In genomic region chr22:20998411-20999336, GRCh38 we compare ENCODE assay signal across 18 cellular contexts. TPM values are rescaled to one million over a fixed set of nuclear protein-coding genes. Genes with fewer than 3 reads are reported as not detected.
DNase-seq lines count a peak whose midpoint lies in the region; ATAC-seq and TF ChIP-seq lines count a peak whose summit lies in the region.
"Had no signal": no experiment of that assay in that cellular context is flagged by ENCODE, and none has a peak within 500 bp of the region (broad histone marks: within the 10 kb centered on the region; RNA-seq: fewer than 3 reads in every experiment).

No MANE protein-coding gene starts in this region.

- peaks cover 28% of the 10 kb centered on the region; the same call in 1 of the 2 replicates for H3K36me3 ChIP-seq in OCI-LY1 (ENCODE audit: insufficient read depth, low read length)

- H3K4me1 ChIP-seq in OCI-LY1 (ENCODE audit: insufficient read depth, low read length, severe bottlenecking) = peaks cover 34% of the 10 kb centered on the region

- H3K36me3 Mint-ChIP-seq in chondrocyte (ENCODE audit: low read depth) = peaks cover 3% of the 10 kb centered on the region

- H3K4me3 Mint-ChIP-seq in chondrocyte (ENCODE audit: unreplicated experiment) = no peak overlapping the region
- H3K4me3 Mint-ChIP-seq: activated CD4-positive, alpha-beta memory T cell treated with anti-CD3 and anti-CD28 coated beads for 36 hours had no signal

- H3K9me3 ChIP-seq in OCI-LY1 (ENCODE audit: low read length) = no peaks in the 10 kb centered on the region
- H3K9me3 ChIP-seq: heart right ventricle, prostate gland, stomach had no signal

- H3K27me3 ChIP-seq in OCI-LY1 (ENCODE audit: insufficient read depth, low read length) = no peaks in the 10 kb centered on the region
- H3K27me3 ChIP-seq: heart right ventricle, stomach had no signal

- no peak overlapping the region for H3K9ac ChIP-seq in OCI-LY1 (ENCODE audit: low read length)

- DNase-seq in stimulated activated CD4-positive, alpha-beta T cell treated with anti-CD3 and anti-CD28 coated beads, Interleukin-15, amount 100 ng/mL, for 24 hours = peak; percentile 23
- DNase-seq in stimulated activated CD4-positive, alpha-beta T cell treated with anti-CD3 and anti-CD28 coated beads, Interleukin-2, amount 100 ng/mL, for 48 hours = no peak
- DNase-seq in chondrocyte (ENCODE audit: low spot score) (no peak), NK-92 (lab: John Stamatoyannopoulos, UW; ENCODE audit: unreplicated experiment) (no peak), hepatic stellate cell (ENCODE audit: low spot score) (no peak)
- DNase-seq: activated CD4-positive, alpha-beta memory T cell treated with anti-CD3 and anti-CD28 coated beads for 36 hours; anterior cingulate cortex; effector CD8-positive, alpha-beta T cell; heart right ventricle; mammary epithelial cell; NCI-H1417 treated with DMSO at 0.1 percent for 48 hours; NCI-H526 treated with DMSO at 0.1 percent for 48 hours; stomach had no signal

- H3K27ac ChIP-seq in OCI-LY1 (ENCODE audit: low read depth, low read length, poor library complexity, severe bottlenecking) = peak overlapping the region; percentile 1
- H3K27ac ChIP-seq: heart right ventricle, prostate gland had no signal

- H3K4me2 ChIP-seq in OCI-LY1 (ENCODE audit: low read length) = no peak overlapping the region

- ATAC-seq in GM18873 (IDR thresholded peaks at IDR 0.05; ENCODE audit: low FRiP score, unreplicated experiment) (no peak), HG03135 (IDR thresholded peaks at IDR 0.05; ENCODE audit: unreplicated experiment) (no peak)
- ATAC-seq: heart right ventricle had no signal

- H3K79me2 ChIP-seq in OCI-LY1 (ENCODE audit: insufficient read depth, low read length) = peaks cover 7% of the 10 kb centered on the region; the same call in 1 of the 2 replicates

- no peaks in the 10 kb centered on the region for H3K27me3 Mint-ChIP-seq in chondrocyte (ENCODE audit: low read depth)
- H3K27me3 Mint-ChIP-seq: activated CD4-positive, alpha-beta memory T cell treated with anti-CD3 and anti-CD28 coated beads for 36 hours had no signal

- no peaks in the 10 kb centered on the region for H3F3A ChIP-seq in OCI-LY1 (ENCODE audit: insufficient read depth, low read length)

- no peaks in the 10 kb centered on the region for H3K9me3 Mint-ChIP-seq in chondrocyte (ENCODE audit: low read depth)
- H3K9me3 Mint-ChIP-seq: activated CD4-positive, alpha-beta memory T cell treated with anti-CD3 and anti-CD28 coated beads for 36 hours had no signal

- peak overlapping the region; percentile 49 for H3K27ac Mint-ChIP-seq in chondrocyte (ENCODE audit: unreplicated experiment)
- H3K27ac Mint-ChIP-seq: activated CD4-positive, alpha-beta memory T cell treated with anti-CD3 and anti-CD28 coated beads for 36 hours had no signal

- H3K4me3 ChIP-seq in OCI-LY1 (ENCODE audit: low read depth, low read length, poor library complexity, severe bottlenecking) = no peak overlapping the region
- H3K4me3 ChIP-seq: heart right ventricle, prostate gland had no signal

- peaks cover 27% of the 10 kb centered on the region for H3K4me1 Mint-ChIP-seq in chondrocyte (ENCODE audit: low read depth)

- TF ChIP-seq CTCF in OCI-LY1 (IDR thresholded peaks at IDR 0.05; ENCODE audit: low read length) (no peak), chondrocyte (IDR thresholded peaks at IDR 0.05) (no peak)

- H3K9me2 ChIP-seq in OCI-LY1 (ENCODE audit: low read depth, low read length) = no peaks in the 10 kb centered on the region

- H4K20me1 ChIP-seq in OCI-LY1 (ENCODE audit: insufficient read depth, low read length) = no peaks in the 10 kb centered on the region

- H2AFZ ChIP-seq in OCI-LY1 (ENCODE audit: low read length) = no peak overlapping the region

RNA-seq across cellular contexts. Expression of gene THAP7, which starts 3.2 kb away (rescaled TPM):
- total RNA-seq in chondrocyte = 15.7 to 22.5 TPM (median 17.2 TPM) in 3 replicates

RNA-seq across cellular contexts. Expression of gene P2RX6, which starts 16.3 kb away (rescaled TPM):
- 2.1 to 4.9 TPM (median 2.2 TPM) in 3 replicates for total RNA-seq in chondrocyte
- total RNA-seq: activated CD4-positive, alpha-beta memory T cell treated with anti-CD3 and anti-CD28 coated beads for 36 hours had no signal

RNA-seq across cellular contexts. Expression of gene LZTR1, which starts 16.6 kb away (rescaled TPM):
- 86.4 to 103 TPM (median 87.0 TPM) in 3 replicates for total RNA-seq in chondrocyte

RNA-seq across cellular contexts. Expression of gene AIFM3, which starts 31.6 kb away (rescaled TPM):
- total RNA-seq in chondrocyte = 0.47 TPM in 1 of 3 replicates, not detected in the others
- total RNA-seq: activated CD4-positive, alpha-beta memory T cell treated with anti-CD3 and anti-CD28 coated beads for 36 hours; HT1080 had no signal

RNA-seq across cellular contexts. Expression of gene SLC7A4, which starts 33.7 kb away (rescaled TPM):
- total RNA-seq in chondrocyte = 0.22 to 0.28 TPM in 2 of 3 replicates, not detected in the other
- total RNA-seq: activated CD4-positive, alpha-beta memory T cell treated with anti-CD3 and anti-CD28 coated beads for 36 hours; HT1080 had no signal
